In genomic region chr6:85416766-85417165, GRCh38 we compare ENCODE assay signal across 1 cellular context.
TF ChIP-seq lines count a peak whose summit lies in the region.

No MANE protein-coding gene starts in this region.

TF ChIP-seq in SK-N-SH, 30 proteins besides CTCF, POLR2A, EP300 and RAD21 (continued from another document):
- TF ChIP-seq ZBTB33 (IDR thresholded peaks at IDR 0.05; ENCODE audit: borderline replicate concordance, low read depth) (no peak), USF2 (IDR thresholded peaks at IDR 0.05; ENCODE audit: borderline replicate concordance, low read depth, low read length) (no peak), PBX3 (IDR thresholded peaks at IDR 0.05) (no peak)
TF ChIP-seq in SK-N-SH: peak in this region for 0.
